1 cellular context compared by ENCODE assay signal in genomic region chr17:20009302-20010098, GRCh38.
TF ChIP-seq lines count a peak whose summit lies in the region.

TSS of gene SPECC1 (plus strand) at chr17:20009359. CDS start at chr17:20096652, 87,293 bp downstream.

TF ChIP-seq in HEK293, 187 proteins besides CTCF, POLR2A, EP300 and RAD21 (continued from another document):
- TF ChIP-seq KLF9 (tag by site-specific recombination; IDR thresholded peaks at IDR 0.05; ENCODE audit: low read depth) (0 out of 2 replicates have a peak, but pooled peaks have one; percentile 29), ZNF423 (tag by site-specific recombination; IDR thresholded peaks at IDR 0.05) (peak; percentile 70; the same call in 1 of the 2 replicates), KLF1 (tag by site-specific recombination; IDR thresholded peaks at IDR 0.05) (0 out of 2 replicates have a peak, but pooled peaks have one; percentile 13), ZNF221 (tag by site-specific recombination; IDR thresholded peaks at IDR 0.05; ENCODE audit: borderline replicate concordance) (peak; percentile 35; the same call in 1 of the 2 replicates), ZNF112 (tag by site-specific recombination; IDR thresholded peaks at IDR 0.05) (no peak), ZNF626 (tag by site-specific recombination; IDR thresholded peaks at IDR 0.05) (peak; percentile 79; the same call in 1 of the 2 replicates), ZNF629 (tag by site-specific recombination; IDR thresholded peaks at IDR 0.05) (0 out of 2 replicates have a peak, but pooled peaks have one; percentile 5), PBX3 (CRISPR knock-in tag; IDR thresholded peaks at IDR 0.05) (peak; percentile 33; the same call in 1 of the 2 replicates)
